8 cellular contexts compared by ENCODE assay signal in genomic region chr1:108200627-108201106, GRCh38. TPM values are rescaled to one million over a fixed set of nuclear protein-coding genes. Genes with fewer than 3 reads are reported as not detected.
DNase-seq lines count a peak whose midpoint lies in the region; ATAC-seq and TF ChIP-seq lines count a peak whose summit lies in the region.

No MANE protein-coding gene starts in this region.

- TF ChIP-seq CTCF in GM13976 (IDR thresholded peaks at IDR 0.05; ENCODE audit: borderline replicate concordance, control extremely low read depth, extremely low read depth, insufficient read depth, missing control alignments) (no peak), Panc1 (IDR thresholded peaks at IDR 0.05) (peak; percentile 32), omental fat pad (IDR thresholded peaks at IDR 0.05) (no peak)

- peak overlapping the region; percentile 97 for H2AFZ ChIP-seq in ACC112 (ENCODE audit: low read length, unreplicated experiment)

- H3K4me3 Mint-ChIP-seq in activated naive CD8-positive, alpha-beta T cell treated with anti-CD3 and anti-CD28 coated beads, Interleukin-2, amount 10 ng/mL, durations not matched to agents 7 days and 5 days: peak overlapping the region; percentile 88

- peak; percentile 63 for ATAC-seq in Panc1
- peak; percentile 11 for ATAC-seq in activated naive CD8-positive, alpha-beta T cell treated with anti-CD3 and anti-CD28 coated beads, Interleukin-2, amount 10 ng/mL, durations not matched to agents 7 days and 5 days (ENCODE audit: low read depth)
- peak; percentile 79 for ATAC-seq in omental fat pad (ENCODE audit: low FRiP score)
- no peak for ATAC-seq in GM18873 (IDR thresholded peaks at IDR 0.05; ENCODE audit: low FRiP score, unreplicated experiment)

- peak overlapping the region; percentile 100 for H3K4me3 ChIP-seq in ACC112 (ENCODE audit: low read depth, low read length)
- H3K4me3 ChIP-seq in Panc1 (ENCODE audit: low read depth in 2 of 2, low read length in 2 of 2): peak overlapping the region; percentile 88 to 90

- peak; percentile 52 for DNase-seq in GM13976 (ENCODE audit: low spot score)
- peak; percentile 74 for DNase-seq in HT1080 (ENCODE audit: low read depth)
- no peak for DNase-seq in Panc1 (ENCODE audit: low read depth, low spot score)
- no peak for DNase-seq in activated naive CD8-positive, alpha-beta T cell treated with anti-CD3 and anti-CD28 coated beads, Interleukin-2, amount 10 ng/mL, durations not matched to agents 7 days and 5 days
- DNase-seq in glomerular endothelial cell (ENCODE audit: extremely low read depth, low read depth, low spot score): peak; percentile 29
- DNase-seq in omental fat pad (ENCODE audit: low spot score): no peak

- peaks cover 7% of the 10 kb centered on the region for H3K9me3 Mint-ChIP-seq in activated naive CD8-positive, alpha-beta T cell treated with anti-CD3 and anti-CD28 coated beads, Interleukin-2, amount 10 ng/mL, durations not matched to agents 7 days and 5 days

- in situ Hi-C loops in GM13976 (cut with MboI; ENCODE audit: low sequenced_read_pairs, unreplicated experiment) (no loop called here), Panc1 (cut with HindIII; ENCODE audit: low pct_unique_long_range_greater_than_20kb, low sequenced_read_pairs) (no loop called here)

- H3K4me1 Mint-ChIP-seq in activated naive CD8-positive, alpha-beta T cell treated with anti-CD3 and anti-CD28 coated beads, Interleukin-2, amount 10 ng/mL, durations not matched to agents 7 days and 5 days: peaks cover 25% of the 10 kb centered on the region

- H3K27ac ChIP-seq in ACC112 (ENCODE audit: low read depth, low read length): peak overlapping the region; percentile 40
- peak overlapping the region; percentile 86 for H3K27ac ChIP-seq in Panc1 (ENCODE audit: low read length)

- H3K27me3 ChIP-seq in ACC112 (ENCODE audit: insufficient read depth, low read length) (no peaks in the 10 kb centered on the region), Panc1 (ENCODE audit: control insufficient read depth, insufficient read depth, low read length) (no peaks in the 10 kb centered on the region)

- CTCF ChIA-PET in Panc1 (lab: Charles Lee): interaction anchor here (0.7 kb wide), 1 partner anchor 731 kb away, joined by 4 read pairs; no protein-coding TSS in a partner anchor

- no TSS peak for BruUV-seq in Panc1 (replicated peaks; lab: Mats Ljungman, UMichigan)

- H3K36me3 ChIP-seq in ACC112 (ENCODE audit: insufficient read depth, low read length): peaks cover 22% of the 10 kb centered on the region; the same call in 1 of the 2 replicates
- H3K36me3 ChIP-seq in Panc1 (ENCODE audit: control insufficient read depth, insufficient read depth, low read length): peaks cover 2% of the 10 kb centered on the region; the same call in 1 of the 2 replicates

- peak overlapping the region; percentile 82 for H3K27ac Mint-ChIP-seq in activated naive CD8-positive, alpha-beta T cell treated with anti-CD3 and anti-CD28 coated beads, Interleukin-2, amount 10 ng/mL, durations not matched to agents 7 days and 5 days

- H3K27me3 Mint-ChIP-seq in activated naive CD8-positive, alpha-beta T cell treated with anti-CD3 and anti-CD28 coated beads, Interleukin-2, amount 10 ng/mL, durations not matched to agents 7 days and 5 days: peaks cover 11% of the 10 kb centered on the region

- H3K4me1 ChIP-seq in ACC112 (ENCODE audit: control insufficient read depth, insufficient read depth, low read length, unreplicated experiment) (peaks cover 18% of the 10 kb centered on the region), Panc1 (ENCODE audit: control insufficient read depth, insufficient read depth, low read length) (peaks cover 9% of the 10 kb centered on the region)

- no peaks in the 10 kb centered on the region for H3K9me3 ChIP-seq in Panc1 (ENCODE audit: control insufficient read depth, insufficient read depth, low read depth, low read length)

- POLR2A ChIA-PET in Panc1 (lab: Charles Lee): no interaction called here
- POLR2A ChIA-PET in activated naive CD8-positive, alpha-beta T cell treated with anti-CD3 and anti-CD28 coated beads, Interleukin-2, amount 10 ng/mL, durations not matched to agents 7 days and 5 days (lab: Charles Lee): interaction anchor here (0.7 to 1.9 kb wide), 14 partner anchors 8 to 491 kb away, joined by 3 to 10 read pairs (median 6); partner anchors contain the start of genes EEIG2 and PRPF38B

- peaks cover 43% of the 10 kb centered on the region for H3K79me2 ChIP-seq in ACC112 (ENCODE audit: control insufficient read depth, insufficient read depth, low read length, unreplicated experiment)

- H3K36me3 Mint-ChIP-seq in activated naive CD8-positive, alpha-beta T cell treated with anti-CD3 and anti-CD28 coated beads, Interleukin-2, amount 10 ng/mL, durations not matched to agents 7 days and 5 days: peaks cover 28% of the 10 kb centered on the region

- intact Hi-C loops in Panc1 (cut with micrococcal nuclease; ENCODE audit: unreplicated experiment): no loop called here

RNA-seq across cellular contexts. Expression of gene SLC25A24, which starts 0.5 kb away (rescaled TPM):
- 25.9 and 32.7 TPM in 2 replicates for total RNA-seq in HT1080 (2014; rRNA removed; shearing (Covaris generic))
- 34.0 and 42.5 TPM in 2 replicates for polyA plus RNA-seq in HT1080 (2015; cell fraction: cytosol; rRNA removed)
- 33.7 and 34.9 TPM in 2 replicates for polyA plus RNA-seq in HT1080 (2015; cell fraction: nucleus; rRNA removed)
- total RNA-seq in Panc1 (2021; ENCODE audit: unreplicated experiment) (31.8 TPM), glomerular endothelial cell (50.7 and 53.0 TPM in 2 replicates), omental fat pad (10 to 100 TPM; 25.8 to 46.0 (median 41.6) TPM)
- polyA plus RNA-seq in Panc1 (2012; ENCODE audit: insufficient read length): 15.3 TPM
- 10 to 100 TPM; 25.7 to 26.5 TPM for total RNA-seq in activated naive CD8-positive, alpha-beta T cell treated with anti-CD3 and anti-CD28 coated beads, Interleukin-2, amount 10 ng/mL, durations not matched to agents 7 days and 5 days

RNA-seq across cellular contexts. Expression of gene NBPF4, which starts 43.2 kb away (rescaled TPM):
- total RNA-seq in HT1080 (2014; rRNA removed; shearing (Covaris generic)): not detected in 2 replicates
- polyA plus RNA-seq in HT1080 (2015; cell fraction: cytosol; rRNA removed): not detected in 2 replicates
- not detected in 2 replicates for polyA plus RNA-seq in HT1080 (2015; cell fraction: nucleus; rRNA removed)
- total RNA-seq in Panc1 (2021; ENCODE audit: unreplicated experiment) (not detected), glomerular endothelial cell (not detected in 2 replicates), omental fat pad (not detected)
- not detected for polyA plus RNA-seq in Panc1 (2012; ENCODE audit: insufficient read length)
- total RNA-seq in activated naive CD8-positive, alpha-beta T cell treated with anti-CD3 and anti-CD28 coated beads, Interleukin-2, amount 10 ng/mL, durations not matched to agents 7 days and 5 days: under 1 TPM; 0.11 to 0.20 TPM

Comparison
In these comparisons a context has a peak if more than half of its experiments do, and no peak if none do; other contexts are left out.
1. DNase-seq: peak in GM13976 (single experiment), HT1080 (single experiment) and glomerular endothelial cell (single experiment); none in Panc1 (single experiment), activated naive CD8-positive, alpha-beta T cell treated with anti-CD3 and anti-CD28 coated beads, Interleukin-2, amount 10 ng/mL, durations not matched to agents 7 days and 5 days (single experiment) and omental fat pad (single experiment).